In genomic region chr17:4143563-4144410, GRCh38 we compare ENCODE assay signal across 8 cellular contexts. TPM values are rescaled to one million over a fixed set of nuclear protein-coding genes. Genes with fewer than 3 reads are reported as not detected.
DNase-seq lines count a peak whose midpoint lies in the region; ATAC-seq and TF ChIP-seq lines count a peak whose summit lies in the region.

No MANE protein-coding gene starts in this region.

- POLR2A ChIA-PET in AG04449 (lab: Yijun Ruan, JAX) (interaction anchor here (0.5 to 2.6 kb wide), 9 partner anchors 9 to 26 kb away, joined by 3 to 19 read pairs (median 5); no protein-coding TSS in a partner anchor), activated B cell treated with CpG ODN at 0.5 μM for 24 hours (lab: Charles Lee) (interaction anchor here (0.5 to 2.6 kb wide), 56 partner anchors 9 to 1661 kb away, joined by 3 to 46 read pairs (median 4); partner anchors contain the start of genes ANKFY1, ATP2A3, CTNS and INCA1)

- peak; percentile 65 for DNase-seq in AG04449 (ENCODE audit: low read depth, low spot score)
- peak; percentile 76 for DNase-seq in NCI-H2227 treated with DMSO at 0.1 percent for 48 hours (lab: John Stamatoyannopoulos, UW)
- peak; percentile 84 for DNase-seq in activated B cell treated with CpG ODN at 0.5 μM for 24 hours
- DNase-seq in cardiac fibroblast (ENCODE audit: low read depth in 2 of 2) = peak; percentile 94
- peak; percentile 87 to 92 (median 92) for DNase-seq in immature natural killer cell
- DNase-seq in smooth muscle cell (lab: John Stamatoyannopoulos, UW; ENCODE audit: unreplicated experiment) = peak; percentile 72

- WGBS in smooth muscle cell (ENCODE audit: low lambda C conversion rate) = 4% methylated on average over 69 of the region's 69 CpGs

- TF ChIP-seq CTCF in AG04449 (IDR thresholded peaks at IDR 0.05; ENCODE audit: insufficient read depth, low read length, missing control alignments) = no peak
- TF ChIP-seq CTCF in activated B cell treated with CpG ODN at 0.5 μM for 24 hours (IDR thresholded peaks at IDR 0.05) = no peak
- no peak for TF ChIP-seq CTCF in cardiac fibroblast (IDR thresholded peaks at IDR 0.05; ENCODE audit: low read depth, low read length)
- no peak for TF ChIP-seq CTCF in smooth muscle cell (IDR thresholded peaks at IDR 0.05; ENCODE audit: borderline replicate concordance, insufficient read depth, poor library complexity, severe bottlenecking)

- peaks cover 34% of the 10 kb centered on the region for H4K20me1 ChIP-seq in smooth muscle cell (ENCODE audit: low read depth)

- H3K9me3 Mint-ChIP-seq in activated B cell treated with CpG ODN at 0.5 μM for 24 hours (no peaks in the 10 kb centered on the region), immature natural killer cell (no peaks in the 10 kb centered on the region)

- H3K27me3 ChIP-seq in smooth muscle cell (ENCODE audit: low read depth) = no peaks in the 10 kb centered on the region

- peaks cover 5% of the 10 kb centered on the region for H3F3A ChIP-seq in smooth muscle cell (ENCODE audit: low read depth)

- ATAC-seq in GM18873 (IDR thresholded peaks at IDR 0.05; ENCODE audit: low FRiP score, unreplicated experiment) (peak; percentile 48), HG03135 (IDR thresholded peaks at IDR 0.05; ENCODE audit: unreplicated experiment) (peak; percentile 63), activated B cell treated with CpG ODN at 0.5 μM for 24 hours (ENCODE audit: low read depth) (peak; percentile 70)

- intact Hi-C loops in activated B cell treated with CpG ODN at 0.5 μM for 24 hours (cut with micrococcal nuclease) = loop anchor here (1.0 to 5.0 kb wide), 10 partner anchors 119 to 1274 kb away; partner anchors contain the start of genes ANKFY1, ATP2A3, CTNS and MINK1

- H3K4me1 Mint-ChIP-seq in activated B cell treated with CpG ODN at 0.5 μM for 24 hours (peaks cover 37% of the 10 kb centered on the region), immature natural killer cell (peaks cover 43 to 50% of the 10 kb centered on the region in 2 donors)

- peak overlapping the region; percentile 87 for H3K4me2 ChIP-seq in smooth muscle cell

- CTCF ChIA-PET in AG04449 (lab: Yijun Ruan, JAX) = interaction anchor here (0.6 to 1.6 kb wide), 5 partner anchors 9 to 297 kb away, joined by 3 to 5 read pairs (median 3); no protein-coding TSS in a partner anchor
- CTCF ChIA-PET in activated B cell treated with CpG ODN at 0.5 μM for 24 hours (lab: Charles Lee) = interaction anchor here (1.0 kb wide), 1 partner anchor 19 kb away, joined by 3 read pairs; no protein-coding TSS in a partner anchor

- no peaks in the 10 kb centered on the region for H3K9me3 ChIP-seq in smooth muscle cell (replicated peaks; ENCODE audit: low read depth)

- H3K79me2 ChIP-seq in smooth muscle cell (ENCODE audit: low read depth) = peaks cover 38% of the 10 kb centered on the region

- H3K36me3 ChIP-seq in smooth muscle cell (ENCODE audit: low read depth) = no peaks in the 10 kb centered on the region

- H3K36me3 Mint-ChIP-seq in activated B cell treated with CpG ODN at 0.5 μM for 24 hours (ENCODE audit: low read depth) (peaks cover 19% of the 10 kb centered on the region), immature natural killer cell (peaks cover 0 to 4% (median 0%) of the 10 kb centered on the region in 3 donors)

- H3K27ac Mint-ChIP-seq in activated B cell treated with CpG ODN at 0.5 μM for 24 hours (peak overlapping the region; percentile 99), immature natural killer cell (peak overlapping the region; percentile 99 to 100 (median 100))

- no peaks in the 10 kb centered on the region for H3K27me3 Mint-ChIP-seq in activated B cell treated with CpG ODN at 0.5 μM for 24 hours
- H3K27me3 Mint-ChIP-seq in immature natural killer cell (ENCODE audit: low read depth in 3 of 3) = peaks cover 13 to 20% (median 13%) of the 10 kb centered on the region in 3 donors

- H3K27ac ChIP-seq in smooth muscle cell (ENCODE audit: low read depth) = peak overlapping the region; percentile 96

- H3K4me1 ChIP-seq in smooth muscle cell (ENCODE audit: low read depth) = peaks cover 13% of the 10 kb centered on the region

- H3K9ac ChIP-seq in smooth muscle cell (ENCODE audit: low read depth) = peak overlapping the region; percentile 90

- H3K4me3 ChIP-seq in AG04449 (ENCODE audit: low read depth, low read length) (peak overlapping the region; percentile 88), cardiac fibroblast (replicated peaks in 1 of 2; ENCODE audit: low read depth in 2 of 2, low read length in 2 of 2) (peak overlapping the region; percentile 88 to 89), smooth muscle cell (peak overlapping the region; percentile 71)

- peak overlapping the region; percentile 22 for H2AFZ ChIP-seq in smooth muscle cell (ENCODE audit: low read depth)

- H3K4me3 Mint-ChIP-seq in activated B cell treated with CpG ODN at 0.5 μM for 24 hours (peak overlapping the region; percentile 98), immature natural killer cell (peak overlapping the region; percentile 97 to 100 (median 99))

RNA-seq across cellular contexts. Expression of gene CYB5D2, which starts 0.8 kb away (rescaled TPM):
- total RNA-seq in activated B cell treated with CpG ODN at 0.5 μM for 24 hours (5.5 and 6.2 TPM in 2 replicates), smooth muscle cell (12.2 and 13.3 TPM in 2 replicates)
- polyA plus RNA-seq in immature natural killer cell (10 to 100 TPM in 2 of 3 donors, 1 to 10 TPM in 1; 9.3 to 11.1 (median 10.9) TPM), smooth muscle cell (15.2 and 16.7 TPM in 2 replicates)

RNA-seq across cellular contexts. Expression of gene ZZEF1, which starts 1.0 kb away (rescaled TPM):
- total RNA-seq in activated B cell treated with CpG ODN at 0.5 μM for 24 hours = 64.0 and 81.1 TPM in 2 replicates
- 10 to 100 TPM in 1 of 3 donors, 1 to 10 TPM in 2; 2.0 to 12.7 (median 3.9) TPM for polyA plus RNA-seq in immature natural killer cell
- total RNA-seq in smooth muscle cell = 15.0 and 20.0 TPM in 2 replicates
- 3.8 and 5.7 TPM in 2 replicates for polyA plus RNA-seq in smooth muscle cell

Comparison
In these comparisons a context has a peak if more than half of its experiments do, and no peak if none do; other contexts are left out.
1. Peak in every context shown above with its lines: DNase-seq, ATAC-seq, H3K4me3 ChIP-seq and H3K27ac ChIP-seq.